9 cellular contexts compared by ENCODE assay signal in genomic region chr1:9542425-9542824, GRCh38. TPM values are rescaled to one million over a fixed set of nuclear protein-coding genes. Genes with fewer than 3 reads are reported as not detected.
DNase-seq lines count a peak whose midpoint lies in the region; ATAC-seq, FAIRE-seq and TF ChIP-seq lines count a peak whose summit lies in the region.
"Had no signal": no experiment of that assay in that cellular context is flagged by ENCODE, and none has a peak within 500 bp of the region (broad histone marks: within the 10 kb centered on the region; RNA-seq: fewer than 3 reads in every experiment).

No MANE protein-coding gene starts in this region.

- no peak overlapping the region for H3K4me3 Mint-ChIP-seq in astrocyte (ENCODE audit: unreplicated experiment)

- H3K9ac ChIP-seq in astrocyte (ENCODE audit: low read length), result no peak overlapping the region

- DNase-seq in AG09309 (ENCODE audit: low read depth) (peak; percentile 7), GM04504 (ENCODE audit: low read depth) (peak; percentile 21), astrocyte (ENCODE audit: low read depth) (peak; percentile 46), left colon (peak; percentile 30 to 38), T1000 (lab: John Stamatoyannopoulos, UW) (no peak), superior temporal gyrus (ENCODE audit: extremely low spot score) (no peak), ureter (ENCODE audit: low spot score) (no peak)

- no peak for FAIRE-seq in astrocyte (lab: Jason Lieb, UNC)
- FAIRE-seq: islet of Langerhans had no signal

- no peak overlapping the region for H3K27ac Mint-ChIP-seq in astrocyte (ENCODE audit: unreplicated experiment)

- TF ChIP-seq CTCF in AG09309 (IDR thresholded peaks at IDR 0.05; ENCODE audit: control insufficient read depth, insufficient read depth, low read depth, low read length, missing control alignments) (no peak), astrocyte (IDR thresholded peaks at IDR 0.05; ENCODE audit: insufficient read depth, low read depth, low read length) (no peak)

- H3K36me3 ChIP-seq in astrocyte (ENCODE audit: insufficient read depth, low read length), result no peaks in the 10 kb centered on the region

- intact Hi-C loops in left colon (cut with DNase I, micrococcal nuclease), result no loop called here

- H3K36me3 Mint-ChIP-seq in astrocyte (ENCODE audit: low read depth, unreplicated experiment), result peaks cover 5% of the 10 kb centered on the region

- no peaks in the 10 kb centered on the region for H3K27me3 ChIP-seq in astrocyte (ENCODE audit: insufficient read depth, low read length)

- no peaks in the 10 kb centered on the region for H3K9me3 ChIP-seq in astrocyte (ENCODE audit: insufficient read depth, low read depth, low read length)

- H3K9me3 Mint-ChIP-seq in astrocyte (ENCODE audit: unreplicated experiment), result no peaks in the 10 kb centered on the region

- no peaks in the 10 kb centered on the region for H3K4me1 Mint-ChIP-seq in astrocyte (ENCODE audit: low read depth, unreplicated experiment)

- H3K4me1 ChIP-seq in astrocyte (ENCODE audit: insufficient read depth, low read length), result peaks cover 9% of the 10 kb centered on the region

- H3K4me3 ChIP-seq in AG09309 (ENCODE audit: control insufficient read depth, low read depth, low read length) (no peak overlapping the region), astrocyte (ENCODE audit: insufficient read depth, low read depth, low read length) (no peak overlapping the region)

- ATAC-seq in left colon (no peak), GM18861 (IDR thresholded peaks at IDR 0.05; ENCODE audit: unreplicated experiment) (no peak)

- no peak overlapping the region for H3K27ac ChIP-seq in astrocyte (ENCODE audit: low read depth, low read length)

- H2AFZ ChIP-seq in astrocyte (ENCODE audit: low read depth, low read length), result no peak overlapping the region

- peaks cover 46% of the 10 kb centered on the region for H4K20me1 ChIP-seq in astrocyte (ENCODE audit: insufficient read depth, low read length)

- no peaks in the 10 kb centered on the region for H3K27me3 Mint-ChIP-seq in astrocyte (ENCODE audit: low read depth, unreplicated experiment)

- H3K4me2 ChIP-seq in astrocyte (ENCODE audit: low read length), result no peak overlapping the region

- H3K79me2 ChIP-seq in astrocyte (ENCODE audit: insufficient read depth, low read length), result peaks cover 58% of the 10 kb centered on the region

RNA-seq across cellular contexts. Expression of gene SLC25A33, which starts 3.2 kb away (rescaled TPM):
- total RNA-seq in astrocyte (6.2 and 6.7 TPM in 2 replicates), left colon (1 to 10 TPM; 5.6 TPM), ureter (3.9 TPM)

RNA-seq across cellular contexts. Expression of gene TMEM201, which starts 46.3 kb away (rescaled TPM):
- 10.0 and 10.9 TPM in 2 replicates for total RNA-seq in astrocyte
- 1 to 10 TPM; 6.0 to 9.6 TPM for total RNA-seq in left colon
- total RNA-seq in ureter, result 21.0 TPM

Comparison
In these comparisons a context has a peak if more than half of its experiments do, and no peak if none do; other contexts are left out.
1. DNase-seq: peak in AG09309 (single experiment), GM04504 (single experiment), astrocyte (single experiment) and left colon (2 of 2); none in T1000 (single experiment), superior temporal gyrus (single experiment) and ureter (single experiment).